In genomic region chrX:140724337-140725105, GRCh38 we compare ENCODE assay signal across 23 cellular contexts. TPM values are rescaled to one million over a fixed set of nuclear protein-coding genes. Genes with fewer than 3 reads are reported as not detected.
DNase-seq lines count a peak whose midpoint lies in the region; ATAC-seq, FAIRE-seq and TF ChIP-seq lines count a peak whose summit lies in the region.
"Had no signal": no experiment of that assay in that cellular context is flagged by ENCODE, and none has a peak within 500 bp of the region (broad histone marks: within the 10 kb centered on the region; RNA-seq: fewer than 3 reads in every experiment).

No MANE protein-coding gene starts in this region.

- H2BK15ac ChIP-seq in H1 (ENCODE audit: low read length), result no peak overlapping the region

- H2AFZ ChIP-seq in H1 (ENCODE audit: low read length), result no peak overlapping the region

- H3K9ac ChIP-seq in H1 (replicated peaks in 1 of 4; ENCODE audit: extremely low read depth in 1 of 4, low read depth in 3 of 4, low read length in 3 of 4) (no peak overlapping the region), kidney (ENCODE audit: low read length in 2 of 2) (no peak overlapping the region)

- no peak overlapping the region for H3K27ac ChIP-seq in H1 (ENCODE audit: low read depth, low read length)
- no peak overlapping the region for H3K27ac ChIP-seq in kidney (ENCODE audit: low read depth in 2 of 2, low read length in 2 of 2)
- H3K27ac ChIP-seq in adrenal gland, result no peak overlapping the region

- H2AK5ac ChIP-seq in H1 (ENCODE audit: low read depth, low read length), result peak overlapping the region; percentile 100; the same call in 1 of the 2 replicates

- H3K23ac ChIP-seq in H1 (ENCODE audit: insufficient read length), result no peak overlapping the region

- no peak for ATAC-seq in HG02970 (IDR thresholded peaks at IDR 0.05; ENCODE audit: low FRiP score, unreplicated experiment)
- no peak for ATAC-seq in HG03045 (IDR thresholded peaks at IDR 0.05; ENCODE audit: unreplicated experiment)
- no peak for ATAC-seq in HG03025 (IDR thresholded peaks at IDR 0.05; ENCODE audit: low FRiP score, unreplicated experiment)
- ATAC-seq: CD8-positive, alpha-beta T cell; Right ventricle myocardium inferior had no signal

- TF ChIP-seq CTCF in AG10803 (conservative IDR thresholded peaks at IDR 0.05; ENCODE audit: low read length) (no peak), H1 (IDR thresholded peaks at IDR 0.05; ENCODE audit: control extremely low read depth in 1 of 3, insufficient read depth in 1 of 3, low read depth in 1 of 3, low read length in 3 of 3) (no peak), kidney (IDR thresholded peaks at IDR 0.05; ENCODE audit: borderline replicate concordance, extremely low read depth, insufficient read depth) (no peak), adrenal gland (IDR thresholded peaks at IDR 0.05) (no peak)

- H3K4me3 ChIP-seq in AG10803 (ENCODE audit: low read length) (no peak overlapping the region), H1 (ENCODE audit: extremely low read depth in 1 of 4, insufficient read depth in 2 of 4, low read depth in 3 of 4, low read length in 4 of 4) (no peak overlapping the region), kidney (ENCODE audit: low read length in 2 of 2) (no peak overlapping the region), adrenal gland (no peak overlapping the region)

- no peak overlapping the region for H3K4me2 ChIP-seq in H1 (ENCODE audit: insufficient read depth in 1 of 2, low read depth in 2 of 2, low read length in 2 of 2)

- TF ChIP-seq EP300 in H1 (IDR thresholded peaks at IDR 0.05; ENCODE audit: borderline replicate concordance in 1 of 2, low read depth in 2 of 2, low read length in 2 of 2), result no peak

- TF ChIP-seq RAD21 in H1 (IDR thresholded peaks at IDR 0.05 in 1 of 2, conservative IDR thresholded peaks at IDR 0.05 in 1 of 2; ENCODE audit: low read depth in 2 of 2, low read length in 2 of 2), result no peak

- H3K14ac ChIP-seq in H1 (ENCODE audit: insufficient read length), result no peak overlapping the region

- POLR2A ChIA-PET in HEK293T (lab: Yijun Ruan, JAX) (no interaction called here), H1 (lab: Charles Lee; ENCODE audit: partially characterized antibody) (no interaction called here)

- no peak overlapping the region for H2BK20ac ChIP-seq in H1 (ENCODE audit: low read length)

- H4K91ac ChIP-seq in H1 (replicated peaks; ENCODE audit: insufficient read length, low read length), result no peak overlapping the region

- peak overlapping the region; percentile 94; the same call in 1 of the 2 replicates for H2BK12ac ChIP-seq in H1 (ENCODE audit: low read depth, low read length)

- no peaks in the 10 kb centered on the region; a peak in 1 of 4 replicates for H3K79me2 ChIP-seq in H1 (ENCODE audit: control insufficient read depth in 1 of 2, insufficient read depth in 2 of 2, low read length in 2 of 2)

- H3K4ac ChIP-seq in H1 (replicated peaks; ENCODE audit: insufficient read length, low read depth, low read length), result no peak overlapping the region

- H3K27me3 ChIP-seq in H1 (replicated peaks in 1 of 4; ENCODE audit: control insufficient read depth in 3 of 4, extremely low read depth in 1 of 4, insufficient read depth in 3 of 4, low read length in 3 of 4) (no peaks in the 10 kb centered on the region), adrenal gland (no peaks in the 10 kb centered on the region)

- no peak overlapping the region for H2BK120ac ChIP-seq in H1 (replicated peaks; ENCODE audit: low read depth, low read length)

- TF ChIP-seq POLR2A in H1 (IDR thresholded peaks at IDR 0.05; ENCODE audit: control extremely low read depth in 1 of 2, low read depth in 2 of 2, low read length in 2 of 2), result no peak
- TF ChIP-seq POLR2A in adrenal gland (IDR thresholded peaks at IDR 0.05), result no peak

- CTCF ChIA-PET in HEK293T (lab: Yijun Ruan, JAX) (no interaction called here), H1 (lab: Charles Lee; ENCODE audit: partially characterized antibody) (no interaction called here)

- H3K79me1 ChIP-seq in H1 (ENCODE audit: low read depth, low read length), result no peaks in the 10 kb centered on the region

- no peaks in the 10 kb centered on the region for H3K4me1 ChIP-seq in H1 (replicated peaks in 1 of 4; ENCODE audit: control insufficient read depth in 3 of 4, insufficient read depth in 4 of 4, low read length in 3 of 4)
- no peaks in the 10 kb centered on the region for H3K4me1 ChIP-seq in kidney (ENCODE audit: control insufficient read depth in 1 of 2, insufficient read depth in 1 of 2, low read depth in 1 of 2, low read length in 2 of 2)
- H3K4me1 ChIP-seq in adrenal gland (replicated peaks in 1 of 2), result no peaks in the 10 kb centered on the region

- H2BK5ac ChIP-seq in H1 (ENCODE audit: low read depth, low read length), result peak overlapping the region; percentile 56; the same call in 1 of the 2 replicates

- peaks cover 0 to 8% of the 10 kb centered on the region in 2 experiments for H4K20me1 ChIP-seq in H1 (replicated peaks in 1 of 2; ENCODE audit: control insufficient read depth in 1 of 2, insufficient read depth in 2 of 2, low read length in 2 of 2)

- H4K5ac ChIP-seq in H1 (ENCODE audit: insufficient read length, low read depth, low read length), result no peak overlapping the region

- H3K23me2 ChIP-seq in H1 (ENCODE audit: low read depth, low read length), result peaks cover 23% of the 10 kb centered on the region; the same call in 1 of the 2 replicates

- peaks cover 0 to 9% (median 0%) of the 10 kb centered on the region in 4 experiments; a peak in 3 of 8 replicates for H3K36me3 ChIP-seq in H1 (ENCODE audit: control insufficient read depth in 2 of 4, insufficient read depth in 4 of 4, low read length in 3 of 4)
- no peaks in the 10 kb centered on the region for H3K36me3 ChIP-seq in kidney (ENCODE audit: control insufficient read depth in 1 of 2, insufficient read depth in 2 of 2, low read length in 2 of 2)
- no peaks in the 10 kb centered on the region for H3K36me3 ChIP-seq in adrenal gland (replicated peaks in 1 of 2)

- peak overlapping the region; percentile 90 for H3K56ac ChIP-seq in H1 (replicated peaks; ENCODE audit: insufficient read length, low read depth, low read length)

- no peak overlapping the region for H3K18ac ChIP-seq in H1 (ENCODE audit: extremely low read depth, low read length)

- H4K8ac ChIP-seq in H1 (ENCODE audit: extremely low read depth, insufficient read depth, low read length), result no peak overlapping the region

- WGBS in H1 (ENCODE audit: extremely low coverage in 1 of 2, insufficient coverage in 1 of 2, insufficient read length in 1 of 2, insufficient replicate concordance in 2 of 2, low coverage in 1 of 2, low lambda C conversion rate in 2 of 2, missing lambda C conversion rate in 1 of 2), 2 experiments, result 81% methylated on average over 6 of the region's 6 CpGs; no CpG with 5 or more reads in 1 of the 2 experiments
- 70 to 88% (median 80%) methylated on average over 6 of the region's 6 CpGs for WGBS in adrenal gland, 4 donors

- intact Hi-C loops in kidney (cut with DNase I), result no loop called here
- intact Hi-C loops in adrenal gland (cut with DNase I), result no loop called here

- no peaks in the 10 kb centered on the region for H3K9me3 ChIP-seq in H1 (ENCODE audit: insufficient read depth in 2 of 2, low read depth in 1 of 2, low read length in 1 of 2)
- H3K9me3 ChIP-seq in kidney (ENCODE audit: control insufficient read depth in 1 of 2, low read length in 2 of 2), result no peaks in the 10 kb centered on the region
- no peaks in the 10 kb centered on the region for H3K9me3 ChIP-seq in adrenal gland (replicated peaks in 1 of 3)

- peak; percentile 13 for DNase-seq in AG10803 (ENCODE audit: low read depth)
- DNase-seq in HEK293T (ENCODE audit: extremely low spot score), result no peak
- DNase-seq in H1 (ENCODE audit: low read depth in 1 of 2, low spot score in 2 of 2), result no peak
- no peak for DNase-seq in kidney
- DNase-seq in adrenal gland, result no peak
- DNase-seq: 8988T; AML-193; C1 segment of cervical spinal cord; CD8-positive, alpha-beta T cell; H7; Kasumi-1; NCI-H1417; NCI-H1694 treated with DMSO at 0.1 percent for 48 hours; NCI-H2081 treated with DMSO at 0.1 percent for 48 hours; NCI-H446 treated with DMSO at 0.1 percent for 48 hours; NCI-H526 treated with DMSO at 0.1 percent for 48 hours; OCI-M1 had no signal

- FAIRE-seq in H1 (lab: Jason Lieb, UNC) (no peak), kidney (lab: Jason Lieb, UNC) (peak; percentile 13)
- FAIRE-seq: G401.6, GM19239 had no signal

TF ChIP-seq in HEK293T, 16 proteins besides CTCF, POLR2A, EP300 and RAD21:
- TF ChIP-seq TARDBP (IDR thresholded peaks at IDR 0.05) (0 out of 2 replicates have a peak, but pooled peaks have one; percentile 3), ARNT (IDR thresholded peaks at IDR 0.05) (no peak)

TF ChIP-seq in H1, 55 proteins besides CTCF, POLR2A, EP300 and RAD21 (continues in another document):
- TF ChIP-seq CHD2 (IDR thresholded peaks at IDR 0.05; ENCODE audit: low read length) (no peak), BCL11A (IDR thresholded peaks at IDR 0.05; ENCODE audit: low read depth in 2 of 2, low read length in 2 of 2) (no peak)

RNA-seq across cellular contexts. Expression of gene LINC00632, which starts 15.0 kb away (rescaled TPM):
- 85.1 and 89.0 TPM in 2 replicates for total RNA-seq in H1 (2021; fragmentation: NEBNext Ultra II Directional; extraction: Animal tissue kit (Norgen Biotek cat#: 25700))
- 14.3 and 24.5 TPM in 2 replicates for polyA plus RNA-seq in H1 (2011; rRNA removed)
- 32.6 TPM for polyA plus RNA-seq in H1 (2011; cell fraction: cytosol; rRNA removed)
- polyA plus RNA-seq in H1 (2011; cell fraction: nucleus; rRNA removed), result 20.6 TPM
- 5.7 to 7.0 TPM (median 6.4 TPM) in 4 replicates for polyA plus RNA-seq in H1 (2012, experiment 1 of 2)
- 1.5 TPM for polyA plus RNA-seq in H1 (2012, experiment 2 of 2)
- polyA plus RNA-seq in H1 (2013, experiment 1 of 2), result 11.3 TPM
- polyA plus RNA-seq in H1 (2013, experiment 2 of 2), result 11.8 TPM
- 25.5 and 32.8 TPM in 2 replicates for polyA minus RNA-seq in H1 (2011; rRNA and poly(A)+ RNA removed)
- 18.1 TPM for polyA minus RNA-seq in H1 (2011; cell fraction: cytosol; rRNA and poly(A)+ RNA removed)
- polyA minus RNA-seq in H1 (2011; cell fraction: nucleus; rRNA and poly(A)+ RNA removed), result 50.8 TPM
- 45.9 TPM for total RNA-seq in kidney
- 0.67 TPM for polyA plus RNA-seq in kidney (ENCODE audit: insufficient read depth, low read depth, low replicate concordance)
- 10 to 100 TPM in 5 of 8 donors, 1 to 10 TPM in 3; 2.9 to 94.0 (median 23.8) TPM for total RNA-seq in adrenal gland
- 10 to 100 TPM in 1 of 3 donors, 1 to 10 TPM in 2; 2.3 to 56.5 (median 5.1) TPM for polyA plus RNA-seq in adrenal gland
